10 cellular contexts compared by ENCODE assay signal in genomic region chr1:15951341-15952153, GRCh38. TPM values are rescaled to one million over a fixed set of nuclear protein-coding genes. Genes with fewer than 3 reads are reported as not detected.
DNase-seq lines count a peak whose midpoint lies in the region; ATAC-seq and TF ChIP-seq lines count a peak whose summit lies in the region.
"Had no signal": no experiment of that assay in that cellular context is flagged by ENCODE, and none has a peak within 500 bp of the region (broad histone marks: within the 10 kb centered on the region; RNA-seq: fewer than 3 reads in every experiment).

No MANE protein-coding gene starts in this region.

- peaks cover 5% of the 10 kb centered on the region for H3K36me3 Mint-ChIP-seq in IgD-negative memory B cell

- TF ChIP-seq CTCF in foreskin keratinocyte (conservative IDR thresholded peaks at IDR 0.05), result no peak

- no peaks in the 10 kb centered on the region for H3K27me3 ChIP-seq in foreskin keratinocyte

- H3K4me1 ChIP-seq in foreskin keratinocyte, result peaks cover 65% of the 10 kb centered on the region

- H3K9me3 Mint-ChIP-seq in IgD-negative memory B cell, result no peaks in the 10 kb centered on the region

- ATAC-seq in foreskin keratinocyte (no peak), GM21825 (IDR thresholded peaks at IDR 0.05; ENCODE audit: unreplicated experiment) (no peak), GM18511 (IDR thresholded peaks at IDR 0.05; ENCODE audit: unreplicated experiment) (no peak)

- H3K27me3 Mint-ChIP-seq in IgD-negative memory B cell, result no peaks in the 10 kb centered on the region

- peak overlapping the region; percentile 39 to 99 (median 97) for H3K27ac Mint-ChIP-seq in IgD-negative memory B cell

- peak overlapping the region; percentile 99 for H3K27ac ChIP-seq in foreskin keratinocyte

- H3K4me3 Mint-ChIP-seq in IgD-negative memory B cell, result peak overlapping the region in 2 of 4 donors; percentile 19 to 91

- DNase-seq in activated CD8-positive, alpha-beta memory T cell treated with anti-CD3 and anti-CD28 coated beads, Interleukin-2, amount 50 U/mL, for 48 hours, result peak; percentile 81
- DNase-seq in foreskin keratinocyte (no peak), SIG-M5 treated with dmso at 0.1 percent for 504 hours (lab: John Stamatoyannopoulos, UW; ENCODE audit: unreplicated experiment) (no peak), NCI-H1694 treated with DMSO at 0.1 percent for 48 hours (lab: John Stamatoyannopoulos, UW) (no peak)
- DNase-seq in stimulated activated CD8-positive, alpha-beta memory T cell treated with anti-CD3 and anti-CD28 coated beads, Interleukin-4, amount 100 ng/mL, for 24 hours (ENCODE audit: low read depth), result peak; percentile 44

- peaks cover 41 to 63% (median 48%) of the 10 kb centered on the region in 3 donors for H3K4me1 Mint-ChIP-seq in IgD-negative memory B cell

RNA-seq across cellular contexts. Expression of gene ZBTB17, which starts 24.4 kb away (rescaled TPM):
- polyA plus RNA-seq in IgD-negative memory B cell (30.5 TPM), foreskin keratinocyte (22.0 and 26.5 TPM in 2 replicates)
- total RNA-seq in foreskin keratinocyte, result 29.7 and 29.8 TPM in 2 replicates

RNA-seq across cellular contexts. Expression of gene SRARP, which starts 52.5 kb away (rescaled TPM):
- polyA plus RNA-seq in IgD-negative memory B cell, result not detected
- not detected in 2 replicates for total RNA-seq in foreskin keratinocyte
- polyA plus RNA-seq in foreskin keratinocyte, result not detected in 2 replicates
- total RNA-seq: omental fat pad had no signal
- polyA plus RNA-seq: adipose tissue had no signal

Comparison
In these comparisons a context has a peak if more than half of its experiments do, and no peak if none do; other contexts are left out.
1. DNase-seq: peak in activated CD8-positive, alpha-beta memory T cell treated with anti-CD3 and anti-CD28 coated beads, Interleukin-2, amount 50 U/mL, for 48 hours (single experiment) and stimulated activated CD8-positive, alpha-beta memory T cell treated with anti-CD3 and anti-CD28 coated beads, Interleukin-4, amount 100 ng/mL, for 24 hours (single experiment); none in foreskin keratinocyte (0 of 2), SIG-M5 treated with dmso at 0.1 percent for 504 hours (single experiment) and NCI-H1694 treated with DMSO at 0.1 percent for 48 hours (single experiment).